In genomic region chr6:37093728-37094069, GRCh38 we compare ENCODE assay signal across 24 cellular contexts.
DNase-seq lines count a peak whose midpoint lies in the region; ATAC-seq and TF ChIP-seq lines count a peak whose summit lies in the region.
"Had no signal": no experiment of that assay in that cellular context is flagged by ENCODE, and none has a peak within 500 bp of the region (broad histone marks: within the 10 kb centered on the region; RNA-seq: fewer than 3 reads in every experiment).

No MANE protein-coding gene starts in this region.

- in situ Hi-C loops in G401 (cut with HindIII; ENCODE audit: low sequenced_read_pairs) = no loop called here

- intact Hi-C loops in activated CD4-positive, alpha-beta T cell treated with anti-CD3 and anti-CD28 coated beads, Interleukin-2, amount 10 ng/mL, durations not matched to agents 24 days and 14 days (cut with micrococcal nuclease) = no loop called here
- intact Hi-C loops in esophagus squamous epithelium (cut with DNase I) = no loop called here

- H3K9me3 ChIP-seq in OCI-LY1 (ENCODE audit: low read length) (no peaks in the 10 kb centered on the region), esophagus squamous epithelium (no peaks in the 10 kb centered on the region), subcutaneous abdominal adipose tissue (ENCODE audit: control insufficient read depth in 5 of 5, low read length in 5 of 5) (no peaks in the 10 kb centered on the region)

- H3K4me2 ChIP-seq in OCI-LY1 (ENCODE audit: low read length) = no peak overlapping the region; the same call in 1 of the 2 replicates

- peaks cover 8% of the 10 kb centered on the region for H3K4me1 Mint-ChIP-seq in activated CD4-positive, alpha-beta T cell treated with anti-CD3 and anti-CD28 coated beads, Interleukin-2, amount 10 ng/mL, durations not matched to agents 24 days and 14 days

- H3K36me3 ChIP-seq in OCI-LY1 (ENCODE audit: insufficient read depth, low read length) (no peaks in the 10 kb centered on the region), esophagus squamous epithelium (no peaks in the 10 kb centered on the region), subcutaneous abdominal adipose tissue (ENCODE audit: control insufficient read depth in 5 of 5, insufficient read depth in 5 of 5, low read length in 5 of 5) (no peaks in the 10 kb centered on the region)

- no peak for TF ChIP-seq POLR2A in esophagus squamous epithelium (IDR thresholded peaks at IDR 0.05)

- H3F3A ChIP-seq in OCI-LY1 (ENCODE audit: insufficient read depth, low read length) = no peaks in the 10 kb centered on the region

- no peaks in the 10 kb centered on the region for H3K9me3 Mint-ChIP-seq in activated CD4-positive, alpha-beta T cell treated with anti-CD3 and anti-CD28 coated beads, Interleukin-2, amount 10 ng/mL, durations not matched to agents 24 days and 14 days
- H3K9me3 Mint-ChIP-seq: activated naive CD8-positive, alpha-beta T cell treated with anti-CD3 and anti-CD28 coated beads for 36 hours; immature natural killer cell had no signal

- H3K27ac ChIP-seq in OCI-LY1 (ENCODE audit: low read depth, low read length, poor library complexity, severe bottlenecking) (peak overlapping the region; percentile 86), esophagus squamous epithelium (peak overlapping the region; percentile 34 to 79 (median 60)), subcutaneous abdominal adipose tissue (ENCODE audit: low read depth, low read length) (peak overlapping the region; percentile 44)
- H3K27ac ChIP-seq: GM23248, SK-N-MC had no signal

- H3K4me1 ChIP-seq in OCI-LY1 (ENCODE audit: insufficient read depth, low read length, severe bottlenecking) = peaks cover 37% of the 10 kb centered on the region
- peaks cover 12 to 52% (median 25%) of the 10 kb centered on the region in 3 donors for H3K4me1 ChIP-seq in esophagus squamous epithelium
- H3K4me1 ChIP-seq in subcutaneous abdominal adipose tissue (ENCODE audit: control insufficient read depth in 5 of 5, insufficient read depth in 5 of 5, low read length in 5 of 5) = peaks cover 4 to 46% (median 34%) of the 10 kb centered on the region in 5 donors

- no peaks in the 10 kb centered on the region for H4K20me1 ChIP-seq in OCI-LY1 (ENCODE audit: insufficient read depth, low read length)

- no peak for ATAC-seq in HG03520 (IDR thresholded peaks at IDR 0.05; ENCODE audit: unreplicated experiment)
- ATAC-seq: left colon had no signal

- WGBS in esophagus squamous epithelium, 2 donors = 67 to 69% methylated on average over 6 of the region's 6 CpGs

- H3K27me3 Mint-ChIP-seq in activated CD4-positive, alpha-beta T cell treated with anti-CD3 and anti-CD28 coated beads, Interleukin-2, amount 10 ng/mL, durations not matched to agents 24 days and 14 days = no peaks in the 10 kb centered on the region
- H3K27me3 Mint-ChIP-seq: activated naive CD8-positive, alpha-beta T cell treated with anti-CD3 and anti-CD28 coated beads for 36 hours had no signal

- no peaks in the 10 kb centered on the region for H3K9me2 ChIP-seq in OCI-LY1 (ENCODE audit: low read depth, low read length)

- H3K36me3 Mint-ChIP-seq in activated CD4-positive, alpha-beta T cell treated with anti-CD3 and anti-CD28 coated beads, Interleukin-2, amount 10 ng/mL, durations not matched to agents 24 days and 14 days (ENCODE audit: low read depth) = no peaks in the 10 kb centered on the region
- H3K36me3 Mint-ChIP-seq: activated naive CD8-positive, alpha-beta T cell treated with anti-CD3 and anti-CD28 coated beads for 36 hours; immature natural killer cell had no signal

- H3K4me3 ChIP-seq in OCI-LY1 (ENCODE audit: low read depth, low read length, poor library complexity, severe bottlenecking) = no peak overlapping the region
- H3K4me3 ChIP-seq in esophagus squamous epithelium = no peak overlapping the region
- H3K4me3 ChIP-seq in subcutaneous abdominal adipose tissue (ENCODE audit: low read depth in 1 of 5, low read length in 5 of 5) = no peak overlapping the region
- H3K4me3 ChIP-seq: GM23248, SK-N-MC had no signal

- no peaks in the 10 kb centered on the region for H3K27me3 ChIP-seq in OCI-LY1 (ENCODE audit: insufficient read depth, low read length)
- no peaks in the 10 kb centered on the region for H3K27me3 ChIP-seq in esophagus squamous epithelium
- H3K27me3 ChIP-seq in subcutaneous abdominal adipose tissue (ENCODE audit: control insufficient read depth in 5 of 5, insufficient read depth in 4 of 5, low read length in 5 of 5) = no peaks in the 10 kb centered on the region

- no peak overlapping the region for H2AFZ ChIP-seq in OCI-LY1 (ENCODE audit: low read length)
- H2AFZ ChIP-seq: GM23248 had no signal

- no peak overlapping the region for H3K4me3 Mint-ChIP-seq in activated CD4-positive, alpha-beta T cell treated with anti-CD3 and anti-CD28 coated beads, Interleukin-2, amount 10 ng/mL, durations not matched to agents 24 days and 14 days
- H3K4me3 Mint-ChIP-seq: activated naive CD8-positive, alpha-beta T cell treated with anti-CD3 and anti-CD28 coated beads for 36 hours; immature natural killer cell had no signal

- TF ChIP-seq CTCF in OCI-LY1 (IDR thresholded peaks at IDR 0.05; ENCODE audit: low read length) (no peak), esophagus squamous epithelium (IDR thresholded peaks at IDR 0.05) (no peak)

- DNase-seq in activated CD4-positive, alpha-beta T cell treated with anti-CD3 and anti-CD28 coated beads, Interleukin-2, amount 10 ng/mL, durations not matched to agents 24 days and 14 days = no peak
- no peak for DNase-seq in activated CD4-positive, alpha-beta T cell treated with anti-CD3 and anti-CD28 coated beads, Interleukin-2, amount 50 U/mL, for 1 hour
- DNase-seq in esophagus squamous epithelium (lab: John Stamatoyannopoulos, UW) (no peak), G401 (ENCODE audit: low spot score) (no peak), midbrain (lab: John Stamatoyannopoulos, UW) (no peak)
- DNase-seq: 8988T; activated naive CD8-positive, alpha-beta T cell treated with anti-CD3 and anti-CD28 coated beads for 36 hours; anterior cingulate cortex; C1 segment of cervical spinal cord; GM23248; hypothalamus; KBM-7; left colon; NCI-H2029; NCI-H510A treated with DMSO at 0.1 percent for 48 hours; OCI-M1; right cardiac atrium; stimulated activated CD4-positive, alpha-beta T cell treated with anti-CD3 and anti-CD28 coated beads, Interleukin-12 subunit alpha, Interleukin-12 subunit beta, amount 100 ng/mL, for 4 hours; stimulated activated CD4-positive, alpha-beta T cell treated with anti-CD3 and anti-CD28 coated beads, Interleukin-4, amount 100 ng/mL, for 1 hour had no signal

- H3K79me2 ChIP-seq in OCI-LY1 (ENCODE audit: insufficient read depth, low read length) = no peaks in the 10 kb centered on the region

- H3K9ac ChIP-seq in OCI-LY1 (ENCODE audit: low read length) = no peak overlapping the region; the same call in 1 of the 2 replicates
- H3K9ac ChIP-seq in subcutaneous abdominal adipose tissue (ENCODE audit: low read length in 5 of 5) = no peak overlapping the region
- H3K9ac ChIP-seq: GM23248 had no signal

- peak overlapping the region; percentile 17 for H3K27ac Mint-ChIP-seq in activated CD4-positive, alpha-beta T cell treated with anti-CD3 and anti-CD28 coated beads, Interleukin-2, amount 10 ng/mL, durations not matched to agents 24 days and 14 days
- H3K27ac Mint-ChIP-seq: activated naive CD8-positive, alpha-beta T cell treated with anti-CD3 and anti-CD28 coated beads for 36 hours had no signal
